In the genomic region with DNA sequence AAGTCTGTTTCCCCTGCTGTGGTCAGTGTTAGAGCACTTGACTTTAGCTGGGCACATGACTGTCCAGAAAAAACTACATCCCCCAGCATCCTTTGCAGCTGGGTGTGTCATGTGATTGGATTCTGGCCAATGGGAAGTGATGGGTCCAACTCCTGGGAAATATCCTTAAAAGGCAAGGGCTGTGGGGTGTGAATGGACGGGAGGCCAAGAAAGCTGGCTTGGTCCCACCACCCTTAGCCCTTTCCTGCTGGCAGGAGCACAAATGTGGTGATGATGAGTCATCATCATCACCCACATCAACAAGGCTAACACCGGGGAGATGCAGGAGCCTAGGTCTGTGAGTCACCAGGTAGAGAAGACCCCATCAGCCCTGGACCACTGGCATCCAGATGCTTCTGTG, we compare ENCODE assay signal across 1 cellular context.
TF ChIP-seq lines count a peak whose summit lies in the region.

No MANE protein-coding gene starts in this region.

TF ChIP-seq in H1, 55 proteins besides CTCF, POLR2A, EP300 and RAD21 (continued from another document):
- TF ChIP-seq USF2 (IDR thresholded peaks at IDR 0.05; ENCODE audit: low read length) (peak; percentile 94), JUND (IDR thresholded peaks at IDR 0.05; ENCODE audit: low read length) (peak; percentile 70; the same call in 1 of the 2 replicates), MAFK (IDR thresholded peaks at IDR 0.05; ENCODE audit: low read depth, low read length) (0 out of 2 replicates have a peak, but pooled peaks have one; percentile 26), CHD1 (IDR thresholded peaks at IDR 0.05; ENCODE audit: low read depth, low read length) (no peak), POU5F1 (IDR thresholded peaks at IDR 0.05; ENCODE audit: low read depth, low read length) (no peak), YY1 (IDR thresholded peaks at IDR 0.05; ENCODE audit: low read depth, low read length) (no peak), SRF (IDR thresholded peaks at IDR 0.05; ENCODE audit: low read depth, low read length) (peak; percentile 97), SP1 (IDR thresholded peaks at IDR 0.05; ENCODE audit: low read depth, low read length) (peak; percentile 84), SIX5 (IDR thresholded peaks at IDR 0.05; ENCODE audit: low read depth, low read length) (peak; percentile 88), BRCA1 (IDR thresholded peaks at IDR 0.05; ENCODE audit: low read depth, low read length) (no peak), ATF3 (IDR thresholded peaks at IDR 0.05; ENCODE audit: insufficient read depth, low read depth, low read length) (peak; percentile 91)
